ENCODE assay signal across 9 cellular contexts in the genomic region with DNA sequence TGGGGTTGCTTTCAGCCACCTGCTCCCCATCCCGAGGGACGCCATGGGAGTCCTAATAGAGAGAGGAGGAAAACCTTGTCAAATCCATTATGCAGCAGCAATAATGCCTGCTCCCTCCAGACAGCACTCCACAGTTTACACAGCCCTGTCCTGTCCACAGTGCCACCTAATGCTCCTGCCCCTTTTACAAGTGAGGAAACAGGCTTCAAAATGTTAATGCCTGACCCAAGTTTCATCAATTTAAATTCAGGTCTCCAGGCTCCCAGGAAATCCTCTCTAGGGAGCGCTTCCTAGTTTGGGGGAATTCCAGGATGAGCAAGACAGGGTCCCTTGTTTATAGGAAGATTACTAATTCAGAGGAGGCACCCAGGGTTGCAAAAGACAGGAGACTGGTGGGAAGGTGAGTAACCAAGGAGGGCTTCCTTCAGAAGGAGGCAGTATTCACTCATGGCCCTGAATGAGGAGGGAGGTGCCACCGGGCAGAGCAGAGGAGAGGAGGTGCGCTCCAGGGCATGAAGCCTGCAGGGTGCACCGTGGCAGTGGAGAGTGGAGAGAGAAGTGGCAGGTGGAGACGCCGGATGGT. TPM values are rescaled to one million over a fixed set of nuclear protein-coding genes. Genes with fewer than 3 reads are reported as not detected.
DNase-seq lines count a peak whose midpoint lies in the region; ATAC-seq and TF ChIP-seq lines count a peak whose summit lies in the region.
"Had no signal": no experiment of that assay in that cellular context is flagged by ENCODE, and none has a peak within 500 bp of the region (broad histone marks: within the 10 kb centered on the region; RNA-seq: fewer than 3 reads in every experiment).

No MANE protein-coding gene starts in this region.

- peaks cover 28% of the 10 kb centered on the region for H3K4me1 ChIP-seq in OCI-LY3 (ENCODE audit: low read length)

- peak overlapping the region; percentile 95 for H3K4me2 ChIP-seq in OCI-LY3 (ENCODE audit: low read length)

- peaks cover 35% of the 10 kb centered on the region for H3K27me3 Mint-ChIP-seq in activated CD4-positive, alpha-beta T cell treated with anti-CD3 and anti-CD28 coated beads, Interleukin-2, amount 10 ng/mL, durations not matched to agents 24 days and 14 days
- peaks cover 37% of the 10 kb centered on the region for H3K27me3 Mint-ChIP-seq in activated CD4-positive, alpha-beta T cell treated with anti-CD3 and anti-CD28 coated beads, Interleukin-2, amount 10 ng/mL, durations not matched to agents 7 days and 5 days
- H3K27me3 Mint-ChIP-seq in stimulated activated naive B cell treated with anti-CD40 and anti-IgM and Interleukin-4, amounts not matched to agents 10 μg/mL and 1 μg/mL and 100 μg/mL, for 72 hours = peaks cover 9 to 11% of the 10 kb centered on the region in 2 donors

- peaks cover 23% of the 10 kb centered on the region for H3K36me3 Mint-ChIP-seq in activated CD4-positive, alpha-beta T cell treated with anti-CD3 and anti-CD28 coated beads, Interleukin-2, amount 10 ng/mL, durations not matched to agents 24 days and 14 days (ENCODE audit: low read depth)
- H3K36me3 Mint-ChIP-seq in activated CD4-positive, alpha-beta T cell treated with anti-CD3 and anti-CD28 coated beads, Interleukin-2, amount 10 ng/mL, durations not matched to agents 7 days and 5 days (ENCODE audit: low read depth) = peaks cover 17% of the 10 kb centered on the region
- peaks cover 25 to 26% of the 10 kb centered on the region in 2 donors for H3K36me3 Mint-ChIP-seq in stimulated activated naive B cell treated with anti-CD40 and anti-IgM and Interleukin-4, amounts not matched to agents 10 μg/mL and 1 μg/mL and 100 μg/mL, for 72 hours

- H3K36me3 ChIP-seq in OCI-LY3 (replicated peaks; ENCODE audit: low read depth, low read length) = peaks cover 25% of the 10 kb centered on the region

- H3K4me1 Mint-ChIP-seq in activated CD4-positive, alpha-beta T cell treated with anti-CD3 and anti-CD28 coated beads, Interleukin-2, amount 10 ng/mL, durations not matched to agents 24 days and 14 days = peaks cover 12% of the 10 kb centered on the region
- peaks cover 8% of the 10 kb centered on the region for H3K4me1 Mint-ChIP-seq in activated CD4-positive, alpha-beta T cell treated with anti-CD3 and anti-CD28 coated beads, Interleukin-2, amount 10 ng/mL, durations not matched to agents 7 days and 5 days
- H3K4me1 Mint-ChIP-seq in stimulated activated naive B cell treated with anti-CD40 and anti-IgM and Interleukin-4, amounts not matched to agents 10 μg/mL and 1 μg/mL and 100 μg/mL, for 72 hours = peaks cover 27 to 58% of the 10 kb centered on the region in 2 donors

- no peak overlapping the region for H3K27ac Mint-ChIP-seq in activated CD4-positive, alpha-beta T cell treated with anti-CD3 and anti-CD28 coated beads, Interleukin-2, amount 10 ng/mL, durations not matched to agents 24 days and 14 days
- no peak overlapping the region for H3K27ac Mint-ChIP-seq in activated CD4-positive, alpha-beta T cell treated with anti-CD3 and anti-CD28 coated beads, Interleukin-2, amount 10 ng/mL, durations not matched to agents 7 days and 5 days
- no peak overlapping the region for H3K27ac Mint-ChIP-seq in stimulated activated naive B cell treated with anti-CD40 and anti-IgM and Interleukin-4, amounts not matched to agents 10 μg/mL and 1 μg/mL and 100 μg/mL, for 72 hours

- H2AFZ ChIP-seq in OCI-LY3 (ENCODE audit: low read depth, low read length) = no peak overlapping the region

- no peaks in the 10 kb centered on the region for H3K79me2 ChIP-seq in OCI-LY3 (ENCODE audit: low read length)

- no peak overlapping the region for H3K27ac ChIP-seq in OCI-LY3 (ENCODE audit: low read length)

- POLR2A ChIA-PET in activated CD4-positive, alpha-beta T cell treated with anti-CD3 and anti-CD28 coated beads, Interleukin-2, amount 10 ng/mL, durations not matched to agents 7 days and 5 days (lab: Charles Lee) = no interaction called here

- H3K4me3 Mint-ChIP-seq in activated CD4-positive, alpha-beta T cell treated with anti-CD3 and anti-CD28 coated beads, Interleukin-2, amount 10 ng/mL, durations not matched to agents 24 days and 14 days = peak overlapping the region; percentile 74
- no peak overlapping the region for H3K4me3 Mint-ChIP-seq in activated CD4-positive, alpha-beta T cell treated with anti-CD3 and anti-CD28 coated beads, Interleukin-2, amount 10 ng/mL, durations not matched to agents 7 days and 5 days
- H3K4me3 Mint-ChIP-seq in stimulated activated naive B cell treated with anti-CD40 and anti-IgM and Interleukin-4, amounts not matched to agents 10 μg/mL and 1 μg/mL and 100 μg/mL, for 72 hours = peak overlapping the region in 1 of 2 donors; percentile 81

- no peak for DNase-seq in activated CD4-positive, alpha-beta T cell treated with anti-CD3 and anti-CD28 coated beads, Interleukin-2, amount 10 ng/mL, durations not matched to agents 24 days and 14 days
- DNase-seq in activated CD4-positive, alpha-beta T cell treated with anti-CD3 and anti-CD28 coated beads, Interleukin-2, amount 10 ng/mL, durations not matched to agents 7 days and 5 days = no peak
- DNase-seq in fibroblast of peridontal ligament (ENCODE audit: extremely low read depth) = peak; percentile 16
- no peak for DNase-seq in stimulated activated naive B cell treated with anti-CD40 and anti-IgM and Interleukin-4, amounts not matched to agents 10 μg/mL and 1 μg/mL and 100 μg/mL, for 72 hours
- DNase-seq in MV-4-11 (lab: John Stamatoyannopoulos, UW) = no peak
- no peak for DNase-seq in NCI-H82 treated with DMSO at 0.1 percent for 48 hours (lab: John Stamatoyannopoulos, UW; ENCODE audit: unreplicated experiment)
- no peak for DNase-seq in activated CD4-positive, alpha-beta T cell treated with anti-CD3 and anti-CD28 coated beads for 1 hour
- DNase-seq: effector memory CD4-positive, alpha-beta T cell had no signal

- peak overlapping the region; percentile 68; the same call in 1 of the 2 replicates for H3K9ac ChIP-seq in OCI-LY3 (ENCODE audit: low read length)

- peak; percentile 8 to 10 for ATAC-seq in stimulated activated naive B cell treated with anti-CD40 and anti-IgM and Interleukin-4, amounts not matched to agents 10 μg/mL and 1 μg/mL and 100 μg/mL, for 72 hours (replicated peaks)

- peak; percentile 23; the same call in 1 of the 2 replicates for TF ChIP-seq CTCF in OCI-LY3 (IDR thresholded peaks at IDR 0.05; ENCODE audit: low read depth, low read length)

- peak overlapping the region; percentile 81 for H3K4me3 ChIP-seq in OCI-LY3 (ENCODE audit: low read length)

- no peaks in the 10 kb centered on the region for H3K9me3 ChIP-seq in OCI-LY3 (ENCODE audit: insufficient read depth, low read length)

- H3K9me3 Mint-ChIP-seq in activated CD4-positive, alpha-beta T cell treated with anti-CD3 and anti-CD28 coated beads, Interleukin-2, amount 10 ng/mL, durations not matched to agents 24 days and 14 days = no peaks in the 10 kb centered on the region
- H3K9me3 Mint-ChIP-seq in activated CD4-positive, alpha-beta T cell treated with anti-CD3 and anti-CD28 coated beads, Interleukin-2, amount 10 ng/mL, durations not matched to agents 7 days and 5 days = no peaks in the 10 kb centered on the region
- H3K9me3 Mint-ChIP-seq in stimulated activated naive B cell treated with anti-CD40 and anti-IgM and Interleukin-4, amounts not matched to agents 10 μg/mL and 1 μg/mL and 100 μg/mL, for 72 hours = no peaks in the 10 kb centered on the region

- no peaks in the 10 kb centered on the region for H4K20me1 ChIP-seq in OCI-LY3 (ENCODE audit: insufficient read depth, low read length)

- CTCF ChIA-PET in activated CD4-positive, alpha-beta T cell treated with anti-CD3 and anti-CD28 coated beads, Interleukin-2, amount 10 ng/mL, durations not matched to agents 7 days and 5 days (lab: Charles Lee) = interaction anchor here (0.6 to 2.6 kb wide), 2 partner anchors 11 to 15 kb away, joined by 3 to 17 read pairs; a partner anchor contains a TSS

- no peaks in the 10 kb centered on the region for H3K27me3 ChIP-seq in OCI-LY3 (ENCODE audit: low read depth, low read length)

- intact Hi-C loops in activated CD4-positive, alpha-beta T cell treated with anti-CD3 and anti-CD28 coated beads, Interleukin-2, amount 10 ng/mL, durations not matched to agents 24 days and 14 days (cut with micrococcal nuclease) = no loop called here

RNA-seq across cellular contexts. Expression of a gene that starts 1.5 kb away (rescaled TPM):
- 2.3 and 3.5 TPM in 2 replicates for total RNA-seq in activated CD4-positive, alpha-beta T cell treated with anti-CD3 and anti-CD28 coated beads, Interleukin-2, amount 10 ng/mL, durations not matched to agents 24 days and 14 days
- total RNA-seq in activated CD4-positive, alpha-beta T cell treated with anti-CD3 and anti-CD28 coated beads, Interleukin-2, amount 10 ng/mL, durations not matched to agents 7 days and 5 days = under 1 TPM; 0.40 to 0.47 TPM

RNA-seq across cellular contexts. Expression of a gene that starts 11.8 kb away (rescaled TPM):
- 144 and 147 TPM in 2 replicates for total RNA-seq in activated CD4-positive, alpha-beta T cell treated with anti-CD3 and anti-CD28 coated beads, Interleukin-2, amount 10 ng/mL, durations not matched to agents 24 days and 14 days
- total RNA-seq in activated CD4-positive, alpha-beta T cell treated with anti-CD3 and anti-CD28 coated beads, Interleukin-2, amount 10 ng/mL, durations not matched to agents 7 days and 5 days = 100 to 1,000 TPM; 114 to 119 TPM

RNA-seq across cellular contexts. Expression of a gene that starts 19.4 kb away (rescaled TPM):
- 219 TPM in 2 replicates for total RNA-seq in activated CD4-positive, alpha-beta T cell treated with anti-CD3 and anti-CD28 coated beads, Interleukin-2, amount 10 ng/mL, durations not matched to agents 24 days and 14 days
- 100 to 1,000 TPM; 125 to 128 TPM for total RNA-seq in activated CD4-positive, alpha-beta T cell treated with anti-CD3 and anti-CD28 coated beads, Interleukin-2, amount 10 ng/mL, durations not matched to agents 7 days and 5 days

RNA-seq across cellular contexts. Expression of a gene that starts 26.2 kb away (rescaled TPM):
- total RNA-seq in activated CD4-positive, alpha-beta T cell treated with anti-CD3 and anti-CD28 coated beads, Interleukin-2, amount 10 ng/mL, durations not matched to agents 24 days and 14 days = 3.0 and 4.0 TPM in 2 replicates
- 1 to 10 TPM; 4.0 to 4.2 TPM for total RNA-seq in activated CD4-positive, alpha-beta T cell treated with anti-CD3 and anti-CD28 coated beads, Interleukin-2, amount 10 ng/mL, durations not matched to agents 7 days and 5 days

RNA-seq across cellular contexts. Expression of a gene that starts 45.7 kb away (rescaled TPM):
- 416 and 421 TPM in 2 replicates for total RNA-seq in activated CD4-positive, alpha-beta T cell treated with anti-CD3 and anti-CD28 coated beads, Interleukin-2, amount 10 ng/mL, durations not matched to agents 24 days and 14 days
- 100 to 1,000 TPM; 368 to 402 TPM for total RNA-seq in activated CD4-positive, alpha-beta T cell treated with anti-CD3 and anti-CD28 coated beads, Interleukin-2, amount 10 ng/mL, durations not matched to agents 7 days and 5 days
